Comparison of ENCODE assay signal across 8 cellular contexts in genomic region chr14:105411017-105411941, GRCh38. TPM values are rescaled to one million over a fixed set of nuclear protein-coding genes. Genes with fewer than 3 reads are reported as not detected.
DNase-seq lines count a peak whose midpoint lies in the region; ATAC-seq, FAIRE-seq and TF ChIP-seq lines count a peak whose summit lies in the region.

No MANE protein-coding gene starts in this region.

- no peak for TF ChIP-seq RAD21 in K562 (CRISPR knock-in tag; conservative IDR thresholded peaks at IDR 0.05 in 1 of 2, IDR thresholded peaks at IDR 0.05 in 1 of 2)

- FAIRE-seq in K562 (lab: Jason Lieb, UNC): no peak

- no peak overlapping the region for H3K27ac Mint-ChIP-seq in immature natural killer cell

- WGBS in K562 (ENCODE audit: insufficient coverage, low coverage, missing lambda C conversion rate): 43% methylated on average over 12 of the region's 86 CpGs

- no TSS peak for BruUV-seq in K562 (replicated peaks; lab: Mats Ljungman, UMichigan)

- no peaks in the 10 kb centered on the region for H3K79me2 ChIP-seq in K562 (ENCODE audit: control insufficient read depth, insufficient read depth, low read length)

- no peak overlapping the region for H3K27ac ChIP-seq in K562 (ENCODE audit: extremely low read depth, low read depth, low read length)

- CTCF ChIA-PET in K562 (lab: Yijun Ruan, JAX; ENCODE audit: low intra/inter-chr PET ratio): no interaction called here

- no peak for TF ChIP-seq EP300 in K562 (IDR thresholded peaks at IDR 0.05; ENCODE audit: low read length)

- peak overlapping the region in 3 of 5 donors; percentile 18 to 63 (median 30) for H3K4me3 Mint-ChIP-seq in immature natural killer cell

- H3K4me3 ChIP-seq in K562: peak overlapping the region; percentile 23; the same call in 1 of the 2 replicates

- POLR2A ChIA-PET in K562 (lab: Yijun Ruan, JAX): interaction anchor here (0.6 kb wide), 1 partner anchor 133 kb away, joined by 5 read pairs; no protein-coding TSS in a partner anchor

- in situ Hi-C loops in K562 (cut with MboI): no loop called here

- H2AFZ ChIP-seq in K562 (ENCODE audit: low read depth, low read length): 0 out of 2 replicates have a peak overlapping the region, but pooled peaks have one; percentile 40

- H3K27me3 ChIP-seq in K562 (ENCODE audit: control insufficient read depth in 2 of 2, insufficient read depth in 2 of 2, low read length in 2 of 2): peaks cover 0 to 10% of the 10 kb centered on the region in 2 experiments; a peak in 1 of 5 replicates

- peak; percentile 82 for ATAC-seq in K562
- ATAC-seq in stimulated activated naive CD8-positive, alpha-beta T cell treated with anti-CD3 and anti-CD28 coated beads, Interleukin-15, Interleukin-2, amounts not matched to agents 100 U/mL and 50 U/mL, for 24 hours: peak; percentile 48
- ATAC-seq in GM19467 (IDR thresholded peaks at IDR 0.05; ENCODE audit: unreplicated experiment): no peak

- H3K36me3 ChIP-seq in K562 (ENCODE audit: control insufficient read depth, insufficient read depth, low read length): no peaks in the 10 kb centered on the region

- intact Hi-C loops in K562 (cut with micrococcal nuclease): no loop called here

- peaks cover 4 to 19% (median 8%) of the 10 kb centered on the region in 3 donors for H3K27me3 Mint-ChIP-seq in immature natural killer cell (ENCODE audit: low read depth in 3 of 3)

- H3K4me1 Mint-ChIP-seq in immature natural killer cell: peaks cover 4 to 6% of the 10 kb centered on the region in 2 donors

- no peaks in the 10 kb centered on the region for H3K9me1 ChIP-seq in K562 (ENCODE audit: control insufficient read depth, insufficient read depth, low read length)

- H3K4me2 ChIP-seq in K562 (ENCODE audit: insufficient read depth, low read length): peak overlapping the region; percentile 55

- no peaks in the 10 kb centered on the region for H4K20me1 ChIP-seq in K562 (replicated peaks; ENCODE audit: control insufficient read depth, insufficient read depth, low read length)

- H3K9me3 Mint-ChIP-seq in immature natural killer cell: no peaks in the 10 kb centered on the region

- no peak for TF ChIP-seq CTCF in GM10266 (IDR thresholded peaks at IDR 0.05; ENCODE audit: control insufficient read depth, insufficient read depth, low read depth, missing control alignments)
- TF ChIP-seq CTCF in K562 (IDR thresholded peaks at IDR 0.05 in 2 of 3, conservative IDR thresholded peaks at IDR 0.05 in 1 of 3; ENCODE audit: insufficient read depth in 2 of 3, low read depth in 1 of 3, low read length in 3 of 3): no peak

- no peak for TF ChIP-seq POLR2A in K562 (conservative IDR thresholded peaks at IDR 0.05)

- DNase-seq in GM10266 (ENCODE audit: extremely low spot score): peak; percentile 90
- peak; percentile 41 for DNase-seq in NCI-H1694 (lab: John Stamatoyannopoulos, UW)
- peak; percentile 54 to 90 (median 88) for DNase-seq in K562 (ENCODE audit: extremely low read depth in 1 of 4, low spot score in 3 of 4)
- peak in 2 of 3 donors; percentile 32 to 36 for DNase-seq in immature natural killer cell
- peak; percentile 43 for DNase-seq in stimulated activated naive CD8-positive, alpha-beta T cell treated with anti-CD3 and anti-CD28 coated beads, Interleukin-15, Interleukin-2, amounts not matched to agents 100 U/mL and 50 U/mL, for 24 hours
- no peak for DNase-seq in cerebellar nuclear complex (lab: John Stamatoyannopoulos, UW)
- no peak for DNase-seq in dedifferentiated amniotic fluid mesenchymal stem cell (ENCODE audit: extremely low spot score)

- no peaks in the 10 kb centered on the region for H3K36me3 Mint-ChIP-seq in immature natural killer cell

- peaks cover 0 to 30% of the 10 kb centered on the region in 2 experiments; a peak in 3 of 5 replicates for H3K4me1 ChIP-seq in K562 (replicated peaks in 1 of 2; ENCODE audit: control insufficient read depth in 2 of 2, insufficient read depth in 2 of 2, low read length in 2 of 2)

- H3K9me3 ChIP-seq in K562 (replicated peaks; ENCODE audit: control insufficient read depth, insufficient read depth, low read depth, low read length): no peaks in the 10 kb centered on the region

- H3K9ac ChIP-seq in K562 (ENCODE audit: insufficient read depth in 1 of 2, low read depth in 2 of 2, low read length in 2 of 2): peak overlapping the region in 1 of 2 experiments; percentile 86; a peak in 2 of 4 replicates

TF ChIP-seq in K562, 482 proteins besides CTCF, POLR2A, EP300 and RAD21 (continues in another document):
- no peak for TF ChIP-seq ZBTB1 (CRISPR knock-in tag; IDR thresholded peaks at IDR 0.05; ENCODE audit: borderline replicate concordance, low read depth)
- TF ChIP-seq E2F6 (IDR thresholded peaks at IDR 0.05; ENCODE audit: borderline replicate concordance in 1 of 2, extremely low read depth in 1 of 2, insufficient read depth in 1 of 2, insufficient read length in 1 of 2, low read depth in 1 of 2, low read length in 1 of 2, poor library complexity in 1 of 2, severe bottlenecking in 1 of 2): peak in 1 of 2 experiments; percentile 70
- no peak for TF ChIP-seq ZNF384 (IDR thresholded peaks at IDR 0.05; ENCODE audit: low read depth, low read length)
- TF ChIP-seq IRF2 (CRISPR knock-in tag; IDR thresholded peaks at IDR 0.05): no peak
- no peak for TF ChIP-seq RNF219 (CRISPR knock-in tag; IDR thresholded peaks at IDR 0.05)
- TF ChIP-seq NFE2 (IDR thresholded peaks at IDR 0.05; ENCODE audit: low read depth): 0 out of 2 replicates have a peak, but pooled peaks have one; percentile 14

RNA-seq across cellular contexts. Expression of gene MTA1, which starts 8.3 kb away (rescaled TPM):
- total RNA-seq in K562 (2011; cell fraction: chromatin; rRNA removed; ENCODE audit: low replicate concordance): 154 and 390 TPM in 2 replicates
- 257 and 271 TPM in 2 replicates for total RNA-seq in K562 (2011; cell fraction: nucleolus; rRNA removed)
- total RNA-seq in K562 (2011; cell fraction: nucleoplasm; rRNA removed): 138 and 156 TPM in 2 replicates
- total RNA-seq in K562 (2014; rRNA removed) (48.1 and 61.0 TPM in 2 replicates), K562 (2014; rRNA removed; fragmentation: Illumina TruSeq; extraction: Trizol) (11.6 and 12.2 TPM in 2 replicates), K562 (2015; rRNA removed; fragmentation: Illumina TruSeq; extraction: Trizol) (32.3 and 33.4 TPM in 2 replicates), K562 (2021) (107 and 118 TPM in 2 replicates)
- polyA plus RNA-seq in K562 (2011; rRNA removed) (47.7 and 58.6 TPM in 2 replicates), K562 (2014; fragmentation: Illumina TruSeq; extraction: Trizol) (29.5 and 45.4 TPM in 2 replicates), K562 (2014; fragmentation: Nextera tagmentation; extraction: Ambion mirVana) (under 1 TPM; 0.13 to 0.14 TPM), K562 (2014; rRNA removed) (90.0 and 103 TPM in 2 replicates), immature natural killer cell (1 to 10 TPM in 2 of 3 donors, under 1 TPM in 1; 0.82 to 3.0 (median 2.8) TPM)
- 31.6 and 47.1 TPM in 2 replicates for polyA plus RNA-seq in K562 (2011; cell fraction: cytosol; rRNA removed)
- polyA plus RNA-seq in K562 (2011; cell fraction: nucleus; rRNA removed): 383 and 622 TPM in 2 replicates
- polyA plus RNA-seq in K562 (2012): 74.0 and 91.7 TPM in 2 replicates
- polyA minus RNA-seq in K562 (2011; rRNA and poly(A)+ RNA removed): 13.9 and 22.6 TPM in 2 replicates
- 69.0 and 80.6 TPM in 2 replicates for polyA minus RNA-seq in K562 (2011; cell fraction: cytosol; rRNA and poly(A)+ RNA removed)
- polyA minus RNA-seq in K562 (2011; cell fraction: nucleus; rRNA and poly(A)+ RNA removed): 102 and 104 TPM in 2 replicates

RNA-seq across cellular contexts. Expression of gene TEX22, which starts 12.9 kb away (rescaled TPM):
- total RNA-seq in K562 (2011; cell fraction: chromatin; rRNA removed; ENCODE audit: low replicate concordance): 2.3 and 5.1 TPM in 2 replicates
- total RNA-seq in K562 (2011; cell fraction: nucleolus; rRNA removed): 2.6 and 3.8 TPM in 2 replicates
- 1.9 and 2.6 TPM in 2 replicates for total RNA-seq in K562 (2011; cell fraction: nucleoplasm; rRNA removed)
- total RNA-seq in K562 (2014; rRNA removed) (0.04 and 0.05 TPM in 2 replicates), K562 (2014; rRNA removed; fragmentation: Illumina TruSeq; extraction: Trizol) (0.06 and 0.55 TPM in 2 replicates), K562 (2015; rRNA removed; fragmentation: Illumina TruSeq; extraction: Trizol) (0.14 and 0.45 TPM in 2 replicates), K562 (2021) (1.0 and 1.7 TPM in 2 replicates)
- polyA plus RNA-seq in K562 (2011; rRNA removed) (0.31 and 0.50 TPM in 2 replicates), K562 (2014; fragmentation: Illumina TruSeq; extraction: Trizol) (0.04 and 0.14 TPM in 2 replicates), K562 (2014; fragmentation: Nextera tagmentation; extraction: Ambion mirVana) (not detected), K562 (2014; rRNA removed) (0.18 and 0.23 TPM in 2 replicates), immature natural killer cell (1 to 10 TPM in 1 of 3 donors, under 1 TPM in 2; 0.52 to 1.0 (median 0.79) TPM)
- 0.22 and 0.66 TPM in 2 replicates for polyA plus RNA-seq in K562 (2011; cell fraction: cytosol; rRNA removed)
- polyA plus RNA-seq in K562 (2011; cell fraction: nucleus; rRNA removed): 3.7 and 7.3 TPM in 2 replicates
- 0.14 and 0.36 TPM in 2 replicates for polyA plus RNA-seq in K562 (2012)
- polyA minus RNA-seq in K562 (2011; rRNA and poly(A)+ RNA removed): 0.11 and 0.12 TPM in 2 replicates
- polyA minus RNA-seq in K562 (2011; cell fraction: cytosol; rRNA and poly(A)+ RNA removed): not detected in 2 replicates
- polyA minus RNA-seq in K562 (2011; cell fraction: nucleus; rRNA and poly(A)+ RNA removed): 0.56 and 0.94 TPM in 2 replicates

Comparison
In these comparisons a context has a peak if more than half of its experiments do, and no peak if none do; other contexts are left out.
1. DNase-seq: peak in GM10266 (single experiment), NCI-H1694 (single experiment), K562 (4 of 4), immature natural killer cell (2 of 3) and stimulated activated naive CD8-positive, alpha-beta T cell treated with anti-CD3 and anti-CD28 coated beads, Interleukin-15, Interleukin-2, amounts not matched to agents 100 U/mL and 50 U/mL, for 24 hours (single experiment); none in cerebellar nuclear complex (0 of 2) and dedifferentiated amniotic fluid mesenchymal stem cell (single experiment).